In genomic region chr10:132309879-132310591, GRCh38 we compare ENCODE assay signal across 17 cellular contexts. TPM values are rescaled to one million over a fixed set of nuclear protein-coding genes. Genes with fewer than 3 reads are reported as not detected.
DNase-seq lines count a peak whose midpoint lies in the region; ATAC-seq and TF ChIP-seq lines count a peak whose summit lies in the region.
"Had no signal": no experiment of that assay in that cellular context is flagged by ENCODE, and none has a peak within 500 bp of the region (broad histone marks: within the 10 kb centered on the region; RNA-seq: fewer than 3 reads in every experiment).

No MANE protein-coding gene starts in this region.

- DNase-seq in activated CD8-positive, alpha-beta T cell treated with anti-CD3 and anti-CD28 coated beads, Interleukin-2, amount 10 ng/mL, durations not matched to agents 7 days and 5 days = no peak
- DNase-seq in activated CD8-positive, alpha-beta T cell treated with anti-CD3 and anti-CD28 coated beads for 36 hours = no peak
- no peak for DNase-seq in activated naive CD8-positive, alpha-beta T cell treated with anti-CD3 and anti-CD28 coated beads, Interleukin-2, amount 50 U/mL, for 24 hours
- DNase-seq in naive B cell (no peak), type B pancreatic cell (ENCODE audit: extremely low spot score, unreplicated experiment) (no peak), HuH-7.5 (ENCODE audit: low spot score) (no peak), NCI-H524 (lab: John Stamatoyannopoulos, UW) (no peak)
- DNase-seq: activated naive CD4-positive, alpha-beta T cell treated with Interleukin-2 at 50 U/mL for 16 hours; CD4-positive, alpha-beta memory T cell; esophagus squamous epithelium; GOT3; left ventricle myocardium superior; SHP77 treated with DMSO at 0.1 percent for 48 hours; stimulated activated CD8-positive, alpha-beta memory T cell treated with anti-CD3 and anti-CD28 coated beads, Interleukin-4, amount 100 ng/mL, for 48 hours; testis had no signal

- H3K9me3 Mint-ChIP-seq in activated CD8-positive, alpha-beta T cell treated with anti-CD3 and anti-CD28 coated beads, Interleukin-2, amount 10 ng/mL, durations not matched to agents 7 days and 5 days (ENCODE audit: insufficient read depth) = no peaks in the 10 kb centered on the region
- H3K9me3 Mint-ChIP-seq in activated CD8-positive, alpha-beta T cell treated with anti-CD3 and anti-CD28 coated beads for 36 hours = peaks cover 3% of the 10 kb centered on the region
- H3K9me3 Mint-ChIP-seq in activated naive CD8-positive, alpha-beta T cell treated with anti-CD3 and anti-CD28 coated beads, Interleukin-2, amount 50 U/mL, for 24 hours = no peaks in the 10 kb centered on the region
- H3K9me3 Mint-ChIP-seq in naive B cell (peaks cover 0 to 8% (median 3%) of the 10 kb centered on the region in 7 donors), type B pancreatic cell (peaks cover 4% of the 10 kb centered on the region)
- H3K9me3 Mint-ChIP-seq: CD4-positive, alpha-beta memory T cell had no signal

- no peak overlapping the region for H3K27ac Mint-ChIP-seq in activated CD8-positive, alpha-beta T cell treated with anti-CD3 and anti-CD28 coated beads, Interleukin-2, amount 10 ng/mL, durations not matched to agents 7 days and 5 days
- no peak overlapping the region for H3K27ac Mint-ChIP-seq in activated CD8-positive, alpha-beta T cell treated with anti-CD3 and anti-CD28 coated beads for 36 hours
- no peak overlapping the region for H3K27ac Mint-ChIP-seq in activated naive CD8-positive, alpha-beta T cell treated with anti-CD3 and anti-CD28 coated beads, Interleukin-2, amount 50 U/mL, for 24 hours
- H3K27ac Mint-ChIP-seq in naive B cell = no peak overlapping the region
- H3K27ac Mint-ChIP-seq in type B pancreatic cell = no peak overlapping the region
- H3K27ac Mint-ChIP-seq: WTC11 had no signal

- peak overlapping the region; percentile 12 for H3K4me3 Mint-ChIP-seq in activated CD8-positive, alpha-beta T cell treated with anti-CD3 and anti-CD28 coated beads, Interleukin-2, amount 10 ng/mL, durations not matched to agents 7 days and 5 days
- no peak overlapping the region for H3K4me3 Mint-ChIP-seq in activated CD8-positive, alpha-beta T cell treated with anti-CD3 and anti-CD28 coated beads for 36 hours
- peak overlapping the region; percentile 21 for H3K4me3 Mint-ChIP-seq in activated naive CD8-positive, alpha-beta T cell treated with anti-CD3 and anti-CD28 coated beads, Interleukin-2, amount 50 U/mL, for 24 hours
- H3K4me3 Mint-ChIP-seq in naive B cell = peak overlapping the region in 7 of 8 donors; percentile 23 to 89 (median 65)
- peak overlapping the region; percentile 84 for H3K4me3 Mint-ChIP-seq in type B pancreatic cell

- CTCF ChIA-PET in activated CD8-positive, alpha-beta T cell treated with anti-CD3 and anti-CD28 coated beads, Interleukin-2, amount 10 ng/mL, durations not matched to agents 7 days and 5 days (lab: Charles Lee) = no interaction called here
- CTCF ChIA-PET in activated CD8-positive, alpha-beta T cell treated with anti-CD3 and anti-CD28 coated beads for 36 hours (lab: Charles Lee) = no interaction called here

- H3K27me3 Mint-ChIP-seq in activated CD8-positive, alpha-beta T cell treated with anti-CD3 and anti-CD28 coated beads, Interleukin-2, amount 10 ng/mL, durations not matched to agents 7 days and 5 days (ENCODE audit: low read depth) = peaks cover 23% of the 10 kb centered on the region
- H3K27me3 Mint-ChIP-seq in activated CD8-positive, alpha-beta T cell treated with anti-CD3 and anti-CD28 coated beads for 36 hours = peaks cover 2% of the 10 kb centered on the region
- H3K27me3 Mint-ChIP-seq in activated naive CD8-positive, alpha-beta T cell treated with anti-CD3 and anti-CD28 coated beads, Interleukin-2, amount 50 U/mL, for 24 hours = no peaks in the 10 kb centered on the region
- H3K27me3 Mint-ChIP-seq in naive B cell (peaks cover 3 to 20% (median 17%) of the 10 kb centered on the region in 3 donors), type B pancreatic cell (peaks cover 60% of the 10 kb centered on the region)

- peaks cover 1% of the 10 kb centered on the region for H3K36me3 Mint-ChIP-seq in activated CD8-positive, alpha-beta T cell treated with anti-CD3 and anti-CD28 coated beads, Interleukin-2, amount 10 ng/mL, durations not matched to agents 7 days and 5 days (ENCODE audit: low read depth)
- H3K36me3 Mint-ChIP-seq in activated CD8-positive, alpha-beta T cell treated with anti-CD3 and anti-CD28 coated beads for 36 hours (ENCODE audit: low read depth) = peaks cover 5% of the 10 kb centered on the region
- H3K36me3 Mint-ChIP-seq in activated naive CD8-positive, alpha-beta T cell treated with anti-CD3 and anti-CD28 coated beads, Interleukin-2, amount 50 U/mL, for 24 hours (ENCODE audit: low read depth) = no peaks in the 10 kb centered on the region
- H3K36me3 Mint-ChIP-seq in naive B cell (peaks cover 0 to 14% of the 10 kb centered on the region in 2 donors), type B pancreatic cell (peaks cover 4% of the 10 kb centered on the region)

- no peak for ATAC-seq in activated CD8-positive, alpha-beta T cell treated with anti-CD3 and anti-CD28 coated beads, Interleukin-2, amount 10 ng/mL, durations not matched to agents 7 days and 5 days
- no peak for ATAC-seq in activated CD8-positive, alpha-beta T cell treated with anti-CD3 and anti-CD28 coated beads for 36 hours
- no peak for ATAC-seq in activated naive CD8-positive, alpha-beta T cell treated with anti-CD3 and anti-CD28 coated beads, Interleukin-2, amount 50 U/mL, for 24 hours
- ATAC-seq in naive B cell (ENCODE audit: low read depth in 2 of 2) (no peak), GM18873 (IDR thresholded peaks at IDR 0.05; ENCODE audit: low FRiP score, unreplicated experiment) (no peak)
- ATAC-seq: left ventricle myocardium superior, WTC11 had no signal

- intact Hi-C loops in activated CD8-positive, alpha-beta T cell treated with anti-CD3 and anti-CD28 coated beads for 36 hours (cut with micrococcal nuclease) = no loop called here

- no peak for TF ChIP-seq CTCF in activated CD8-positive, alpha-beta T cell treated with anti-CD3 and anti-CD28 coated beads for 36 hours (IDR thresholded peaks at IDR 0.05)
- no peak for TF ChIP-seq CTCF in type B pancreatic cell (conservative IDR thresholded peaks at IDR 0.05)

- peaks cover 8% of the 10 kb centered on the region for H3K4me1 Mint-ChIP-seq in activated CD8-positive, alpha-beta T cell treated with anti-CD3 and anti-CD28 coated beads, Interleukin-2, amount 10 ng/mL, durations not matched to agents 7 days and 5 days (ENCODE audit: low read depth)
- H3K4me1 Mint-ChIP-seq in activated CD8-positive, alpha-beta T cell treated with anti-CD3 and anti-CD28 coated beads for 36 hours (ENCODE audit: low read depth) = peaks cover 9% of the 10 kb centered on the region
- peaks cover 14% of the 10 kb centered on the region for H3K4me1 Mint-ChIP-seq in activated naive CD8-positive, alpha-beta T cell treated with anti-CD3 and anti-CD28 coated beads, Interleukin-2, amount 50 U/mL, for 24 hours
- H3K4me1 Mint-ChIP-seq in naive B cell (peaks cover 4 to 14% (median 10%) of the 10 kb centered on the region in 3 donors), type B pancreatic cell (ENCODE audit: unreplicated experiment) (peaks cover 3% of the 10 kb centered on the region)

- POLR2A ChIA-PET in activated CD8-positive, alpha-beta T cell treated with anti-CD3 and anti-CD28 coated beads, Interleukin-2, amount 10 ng/mL, durations not matched to agents 7 days and 5 days (lab: Charles Lee) = no interaction called here
- POLR2A ChIA-PET in activated CD8-positive, alpha-beta T cell treated with anti-CD3 and anti-CD28 coated beads for 36 hours (lab: Charles Lee) = interaction anchor here (0.7 kb wide), 1 partner anchor 17 kb away, joined by 3 read pairs; no protein-coding TSS in a partner anchor

RNA-seq across cellular contexts. Expression of gene STK32C, which starts 2.3 kb away (rescaled TPM):
- total RNA-seq in activated CD8-positive, alpha-beta T cell treated with anti-CD3 and anti-CD28 coated beads, Interleukin-2, amount 10 ng/mL, durations not matched to agents 7 days and 5 days = 10 to 100 TPM; 19.1 to 21.1 TPM
- total RNA-seq in activated CD8-positive, alpha-beta T cell treated with anti-CD3 and anti-CD28 coated beads for 36 hours = 10 to 100 TPM; 29.3 to 31.4 TPM
- 1 to 10 TPM; 5.7 to 9.5 (median 7.2) TPM for polyA plus RNA-seq in naive B cell (ENCODE audit: low read depth in 6 of 6)
- total RNA-seq in type B pancreatic cell (ENCODE audit: low replicate concordance) = 8.0 and 12.9 TPM in 2 replicates

RNA-seq across cellular contexts. Expression of gene LRRC27, which starts 22.0 kb away (rescaled TPM):
- total RNA-seq in activated CD8-positive, alpha-beta T cell treated with anti-CD3 and anti-CD28 coated beads, Interleukin-2, amount 10 ng/mL, durations not matched to agents 7 days and 5 days = 1 to 10 TPM; 3.3 to 3.8 TPM
- total RNA-seq in activated CD8-positive, alpha-beta T cell treated with anti-CD3 and anti-CD28 coated beads for 36 hours = 1 to 10 TPM; 2.7 to 3.5 TPM
- polyA plus RNA-seq in naive B cell (ENCODE audit: low read depth in 6 of 6) = 10 to 100 TPM in 1 of 6 donors, 1 to 10 TPM in 5; 7.7 to 11.1 (median 8.7) TPM
- total RNA-seq in type B pancreatic cell (ENCODE audit: low replicate concordance) = 8.9 and 14.2 TPM in 2 replicates
